ENCODE assay signal across 9 cellular contexts in the genomic region with DNA sequence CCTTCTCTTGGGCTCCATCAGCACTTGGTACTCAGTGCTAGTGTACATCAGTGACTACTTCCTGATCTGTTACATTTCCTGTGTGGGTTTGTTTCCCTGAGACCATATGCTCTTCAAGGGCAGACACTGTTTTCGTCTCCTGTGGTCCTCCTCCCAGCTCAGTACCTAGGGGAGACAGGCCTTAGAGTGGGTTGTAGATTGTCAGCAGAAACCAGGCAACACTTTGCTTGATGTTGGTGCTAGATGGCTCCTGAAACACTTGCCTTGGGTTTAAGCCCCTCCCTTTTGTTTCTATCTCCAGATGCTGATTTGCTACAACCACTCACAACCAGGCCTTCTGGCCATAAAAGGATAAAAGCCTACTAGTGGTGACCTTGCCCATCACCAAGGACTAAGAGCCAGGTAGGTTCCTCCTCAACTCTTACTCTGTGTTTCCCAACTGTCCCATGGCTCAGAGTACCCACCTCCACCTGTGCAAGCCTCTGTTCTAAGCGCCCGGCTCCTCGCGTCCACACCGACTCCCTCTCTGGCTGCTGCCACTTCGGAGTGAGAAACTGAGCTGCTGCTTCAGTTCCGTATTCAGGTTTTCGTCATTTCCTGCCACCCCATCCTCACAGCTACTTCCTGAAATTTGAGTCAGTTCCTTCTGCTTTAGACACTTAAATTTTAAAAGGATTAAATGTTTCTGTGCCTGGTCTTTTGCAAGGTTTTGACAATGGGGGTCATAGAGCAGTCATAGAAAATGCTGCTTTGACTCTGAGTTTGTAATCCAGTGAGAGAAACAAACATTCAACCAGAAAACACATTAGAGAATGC. TPM values are rescaled to one million over a fixed set of nuclear protein-coding genes. Genes with fewer than 3 reads are reported as not detected.
DNase-seq lines count a peak whose midpoint lies in the region; ATAC-seq and TF ChIP-seq lines count a peak whose summit lies in the region.
"Had no signal": no experiment of that assay in that cellular context is flagged by ENCODE, and none has a peak within 500 bp of the region (broad histone marks: within the 10 kb centered on the region; RNA-seq: fewer than 3 reads in every experiment).

A gene with protein sequence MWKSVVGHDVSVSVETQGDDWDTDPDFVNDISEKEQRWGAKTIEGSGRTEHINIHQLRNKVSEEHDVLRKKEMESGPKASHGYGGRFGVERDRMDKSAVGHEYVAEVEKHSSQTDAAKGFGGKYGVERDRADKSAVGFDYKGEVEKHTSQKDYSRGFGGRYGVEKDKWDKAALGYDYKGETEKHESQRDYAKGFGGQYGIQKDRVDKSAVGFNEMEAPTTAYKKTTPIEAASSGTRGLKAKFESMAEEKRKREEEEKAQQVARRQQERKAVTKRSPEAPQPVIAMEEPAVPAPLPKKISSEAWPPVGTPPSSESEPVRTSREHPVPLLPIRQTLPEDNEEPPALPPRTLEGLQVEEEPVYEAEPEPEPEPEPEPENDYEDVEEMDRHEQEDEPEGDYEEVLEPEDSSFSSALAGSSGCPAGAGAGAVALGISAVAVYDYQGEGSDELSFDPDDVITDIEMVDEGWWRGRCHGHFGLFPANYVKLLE (minus strand): TSS at position 548 of the 816 bp plus-strand sequence. CDS start 2,556 bp downstream, outside the sequence.

- H3K27ac Mint-ChIP-seq in activated T-helper 2 cell treated with anti-CD3 and anti-CD28 coated beads, Interferon-gamma antibody, Interleukin-2, Interleukin-4, amounts not matched to agents 10 μg/mL and 5 μg/mL and 100 μg/mL, durations not matched to agents 14 hours and 24 hours and 36 hours, result peak within 1 kb of the TSS; percentile 99

- in situ Hi-C loops in GM13977 (cut with MboI; ENCODE audit: low pct_unique_long_range_greater_than_20kb, low sequenced_read_pairs, unreplicated experiment), result no loop called here

- H3K36me3 ChIP-seq in left ventricle myocardium inferior, result peaks cover 24% of the 10 kb centered on the region

- peak; percentile 90 for ATAC-seq in HG02610 (IDR thresholded peaks at IDR 0.05; ENCODE audit: unreplicated experiment)

- intact Hi-C loops in activated T-helper 2 cell treated with anti-CD3 and anti-CD28 coated beads, Interferon-gamma antibody, Interleukin-2, Interleukin-4, amounts not matched to agents 10 μg/mL and 5 μg/mL and 100 μg/mL, durations not matched to agents 14 hours and 24 hours and 36 hours (cut with micrococcal nuclease), result loop anchor here (1.0 to 2.0 kb wide), 3 partner anchors 76 to 114 kb away; a partner anchor contains a TSS
- intact Hi-C loops in left ventricle myocardium inferior (cut with micrococcal nuclease), result no loop called here

- no peaks in the 10 kb centered on the region for H3K27me3 ChIP-seq in left ventricle myocardium inferior (ENCODE audit: low read depth)

- no peak for TF ChIP-seq CTCF in GM13977 (IDR thresholded peaks at IDR 0.05; ENCODE audit: extremely low read depth, insufficient read depth, missing control alignments)
- no peak for TF ChIP-seq CTCF in left ventricle myocardium inferior (IDR thresholded peaks at IDR 0.05; ENCODE audit: borderline replicate concordance)

- H3K4me1 Mint-ChIP-seq in activated T-helper 2 cell treated with anti-CD3 and anti-CD28 coated beads, Interferon-gamma antibody, Interleukin-2, Interleukin-4, amounts not matched to agents 10 μg/mL and 5 μg/mL and 100 μg/mL, durations not matched to agents 14 hours and 24 hours and 36 hours (ENCODE audit: low read depth), result peaks cover 46% of the 10 kb centered on the region

- DNase-seq in GM13977 (ENCODE audit: low spot score) (peak; percentile 61), OCI-M1 (lab: John Stamatoyannopoulos, UW) (peak; percentile 91), left ventricle myocardium inferior (peak; percentile 34), NCI-H82 (lab: John Stamatoyannopoulos, UW) (no peak), NCI-H1417 (lab: John Stamatoyannopoulos, UW) (no peak)
- DNase-seq in activated T-helper 2 cell treated with anti-CD3 and anti-CD28 coated beads, Interferon-gamma antibody, Interleukin-2, Interleukin-4, amounts not matched to agents 10 μg/mL and 5 μg/mL and 100 μg/mL, durations not matched to agents 14 hours and 24 hours and 36 hours (ENCODE audit: low spot score), result peak; percentile 72
- DNase-seq in stimulated activated CD4-positive, alpha-beta T cell treated with anti-CD3 and anti-CD28 coated beads, Interleukin-2, amount 100 ng/mL, for 48 hours, result peak; percentile 55 to 59

- H3K27me3 Mint-ChIP-seq in activated T-helper 2 cell treated with anti-CD3 and anti-CD28 coated beads, Interferon-gamma antibody, Interleukin-2, Interleukin-4, amounts not matched to agents 10 μg/mL and 5 μg/mL and 100 μg/mL, durations not matched to agents 14 hours and 24 hours and 36 hours (ENCODE audit: low read depth), result no peaks in the 10 kb centered on the region

- H3K27ac ChIP-seq in left ventricle myocardium inferior (replicated peaks), result peak within 1 kb of the TSS; percentile 69
- H3K27ac ChIP-seq: SK-N-MC had no signal

- peak within 1 kb of the TSS; percentile 97 for H3K4me3 Mint-ChIP-seq in activated T-helper 2 cell treated with anti-CD3 and anti-CD28 coated beads, Interferon-gamma antibody, Interleukin-2, Interleukin-4, amounts not matched to agents 10 μg/mL and 5 μg/mL and 100 μg/mL, durations not matched to agents 14 hours and 24 hours and 36 hours (ENCODE audit: low read depth)

- H3K4me1 ChIP-seq in left ventricle myocardium inferior, result peaks cover 41% of the 10 kb centered on the region

- no peaks in the 10 kb centered on the region for H3K9me3 ChIP-seq in left ventricle myocardium inferior (replicated peaks)

- peaks cover 4% of the 10 kb centered on the region for H3K9me3 Mint-ChIP-seq in activated T-helper 2 cell treated with anti-CD3 and anti-CD28 coated beads, Interferon-gamma antibody, Interleukin-2, Interleukin-4, amounts not matched to agents 10 μg/mL and 5 μg/mL and 100 μg/mL, durations not matched to agents 14 hours and 24 hours and 36 hours

- peak within 1 kb of the TSS; percentile 58 for H3K4me3 ChIP-seq in left ventricle myocardium inferior
- H3K4me3 ChIP-seq: SK-N-MC had no signal

- peaks cover 80% of the 10 kb centered on the region for H3K36me3 Mint-ChIP-seq in activated T-helper 2 cell treated with anti-CD3 and anti-CD28 coated beads, Interferon-gamma antibody, Interleukin-2, Interleukin-4, amounts not matched to agents 10 μg/mL and 5 μg/mL and 100 μg/mL, durations not matched to agents 14 hours and 24 hours and 36 hours (ENCODE audit: low read depth)

RNA-seq across cellular contexts. Expression of the gene that starts here (rescaled TPM):
- 234 and 243 TPM in 2 replicates for total RNA-seq in activated T-helper 2 cell treated with anti-CD3 and anti-CD28 coated beads, Interferon-gamma antibody, Interleukin-2, Interleukin-4, amounts not matched to agents 10 μg/mL and 5 μg/mL and 100 μg/mL, durations not matched to agents 14 hours and 24 hours and 36 hours
- total RNA-seq in left ventricle myocardium inferior, result 8.7 TPM

Comparison
In these comparisons a context has a peak if more than half of its experiments do, and no peak if none do; other contexts are left out.
1. RNA of the gene that starts here (total RNA-seq): 234 to 243 TPM in activated T-helper 2 cell treated with anti-CD3 and anti-CD28 coated beads, Interferon-gamma antibody, Interleukin-2, Interleukin-4, amounts not matched to agents 10 μg/mL and 5 μg/mL and 100 μg/mL, durations not matched to agents 14 hours and 24 hours and 36 hours; 8.7 TPM in left ventricle myocardium inferior (single experiment); every median in the first group is over 10 times any median in the second.
2. DNase-seq: peak in GM13977 (single experiment), OCI-M1 (single experiment), activated T-helper 2 cell treated with anti-CD3 and anti-CD28 coated beads, Interferon-gamma antibody, Interleukin-2, Interleukin-4, amounts not matched to agents 10 μg/mL and 5 μg/mL and 100 μg/mL, durations not matched to agents 14 hours and 24 hours and 36 hours (single experiment), left ventricle myocardium inferior (single experiment) and stimulated activated CD4-positive, alpha-beta T cell treated with anti-CD3 and anti-CD28 coated beads, Interleukin-2, amount 100 ng/mL, for 48 hours (2 of 2); none in NCI-H82 (single experiment) and NCI-H1417 (0 of 3).